ENCODE assay signal across 10 cellular contexts in the genomic region with DNA sequence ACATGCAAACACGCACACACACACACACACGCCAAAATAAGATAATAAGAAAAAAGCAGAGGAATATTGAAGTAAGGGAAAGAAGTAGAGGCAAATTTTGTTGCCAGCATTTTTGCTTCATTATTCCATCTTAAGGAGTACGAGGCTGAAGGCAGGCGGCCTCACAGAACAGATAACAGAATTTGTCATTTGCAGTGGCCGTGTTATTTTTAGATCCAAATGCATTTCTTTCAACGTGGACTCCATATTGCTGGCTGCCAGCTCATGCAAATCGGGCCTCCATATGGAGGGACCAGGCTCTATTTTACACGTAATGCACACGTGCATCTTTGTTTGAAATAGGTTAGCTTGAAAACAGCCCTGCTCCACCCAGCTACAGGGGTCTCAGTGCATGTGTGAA.
"Had no signal": no experiment of that assay in that cellular context is flagged by ENCODE, and none has a peak within 500 bp of the region (broad histone marks: within the 10 kb centered on the region; RNA-seq: fewer than 3 reads in every experiment).

No MANE protein-coding gene starts in this region.

- ATAC-seq: HCT116 had no signal

- FAIRE-seq: HTR-8/SVneo had no signal

- H3K4me2 ChIP-seq: KMS-11 had no signal

- DNase-seq: GM23248, GOT3, H7, HFFc6, IMR-90, KBM-7 had no signal

- H3K4me3 ChIP-seq: GM23248, HAP-1 had no signal

- H2AFZ ChIP-seq: GM23248 had no signal

- H3K4me1 ChIP-seq: HAP-1 had no signal

- H3K27ac ChIP-seq: GM23248, KMS-11 had no signal

- H3K36me3 ChIP-seq: HAP-1 had no signal

- H3K9ac ChIP-seq: GM23248, KMS-11 had no signal
